In the genomic region with DNA sequence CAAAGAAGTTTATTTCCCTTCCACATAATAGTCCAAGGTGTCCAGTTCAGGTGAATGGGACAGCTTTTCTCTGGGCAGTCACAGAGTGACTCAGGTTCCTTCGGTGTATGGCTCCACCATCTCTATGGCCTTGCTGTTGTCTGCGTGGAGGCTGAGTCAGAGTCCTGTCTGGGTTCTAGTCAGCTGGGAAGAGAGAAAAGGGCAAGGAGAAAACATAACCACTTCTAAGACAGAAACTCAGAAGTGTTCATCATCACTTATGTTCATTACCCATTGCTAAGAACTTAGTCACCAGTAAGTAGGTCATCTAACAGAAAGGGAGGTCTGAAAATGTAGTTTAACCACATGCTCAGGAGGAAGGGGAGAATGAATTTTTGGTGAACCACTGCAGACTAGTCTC, we compare ENCODE assay signal across 9 cellular contexts. TPM values are rescaled to one million over a fixed set of nuclear protein-coding genes. Genes with fewer than 3 reads are reported as not detected.
DNase-seq lines count a peak whose midpoint lies in the region; ATAC-seq and TF ChIP-seq lines count a peak whose summit lies in the region.
"Had no signal": no experiment of that assay in that cellular context is flagged by ENCODE, and none has a peak within 500 bp of the region (broad histone marks: within the 10 kb centered on the region; RNA-seq: fewer than 3 reads in every experiment).

No MANE protein-coding gene starts in this region.

- no peak for TF ChIP-seq CTCF in CD4-positive, alpha-beta T cell (IDR thresholded peaks at IDR 0.05)
- TF ChIP-seq CTCF in cardiac fibroblast (IDR thresholded peaks at IDR 0.05; ENCODE audit: low read depth, low read length), result no peak
- TF ChIP-seq CTCF in retinal pigment epithelial cell (conservative IDR thresholded peaks at IDR 0.05; ENCODE audit: low read depth, low read length), result no peak

- H3K9me3 ChIP-seq in CD4-positive, alpha-beta T cell (ENCODE audit: control insufficient read depth, low read length), result no peaks in the 10 kb centered on the region
- H3K9me3 ChIP-seq: spleen had no signal

- DNase-seq in CD4-positive, alpha-beta T cell, result peak in 4 of 10 experiments; percentile 0 to 8 (median 4)
- DNase-seq in RPMI7951 (ENCODE audit: low read depth) (peak; percentile 75), cardiac fibroblast (ENCODE audit: low read depth in 2 of 2) (peak; percentile 57 to 91), retinal pigment epithelial cell (ENCODE audit: low read depth) (peak; percentile 76), NCI-H748 (lab: John Stamatoyannopoulos, UW; ENCODE audit: unreplicated experiment) (no peak), DMS 273 treated with DMSO at 0.1 percent for 48 hours (lab: John Stamatoyannopoulos, UW) (no peak)
- DNase-seq: spleen had no signal

- H3K4me3 ChIP-seq in cardiac fibroblast (replicated peaks in 1 of 2; ENCODE audit: low read depth in 2 of 2, low read length in 2 of 2) (no peak overlapping the region), retinal pigment epithelial cell (ENCODE audit: low read length) (no peak overlapping the region)
- H3K4me3 ChIP-seq: spleen had no signal

- peak; percentile 48 for ATAC-seq in CD4-positive, alpha-beta T cell (ENCODE audit: poor library complexity)
- no peak for ATAC-seq in HG03521 (IDR thresholded peaks at IDR 0.05; ENCODE audit: unreplicated experiment)
- no peak for ATAC-seq in HG02588 (IDR thresholded peaks at IDR 0.05; ENCODE audit: unreplicated experiment)

- H3K27ac Mint-ChIP-seq in CD4-positive, alpha-beta T cell, result no peak overlapping the region

- H3K36me3 Mint-ChIP-seq in CD4-positive, alpha-beta T cell (ENCODE audit: low read depth), result no peaks in the 10 kb centered on the region

- no peak overlapping the region for H3K4me3 Mint-ChIP-seq in CD4-positive, alpha-beta T cell

- H3K27me3 Mint-ChIP-seq in CD4-positive, alpha-beta T cell, result no peaks in the 10 kb centered on the region

- POLR2A ChIA-PET in CD4-positive, alpha-beta T cell (lab: Charles Lee), result no interaction called here

- H3K4me1 Mint-ChIP-seq in CD4-positive, alpha-beta T cell (ENCODE audit: low read depth), result peaks cover 5% of the 10 kb centered on the region

- intact Hi-C loops in CD4-positive, alpha-beta T cell (cut with DNase I, micrococcal nuclease), result no loop called here

- no peaks in the 10 kb centered on the region for H3K27me3 ChIP-seq in CD4-positive, alpha-beta T cell (ENCODE audit: control insufficient read depth, insufficient read depth, low read length)
- H3K27me3 ChIP-seq: spleen had no signal

- H3K27ac ChIP-seq in CD4-positive, alpha-beta T cell (ENCODE audit: low read depth, low read length), result no peak overlapping the region
- H3K27ac ChIP-seq: spleen had no signal

- CTCF ChIA-PET in CD4-positive, alpha-beta T cell (lab: Charles Lee), result no interaction called here

- H3K9me3 Mint-ChIP-seq in CD4-positive, alpha-beta T cell, result no peaks in the 10 kb centered on the region

RNA-seq across cellular contexts. Expression of gene CCDC7, which starts 32.4 kb away (rescaled TPM):
- 10 to 100 TPM; 69.4 to 72.9 TPM for total RNA-seq in CD4-positive, alpha-beta T cell
- 3.8 and 9.4 TPM in 2 replicates for total RNA-seq in RPMI7951 (2014; rRNA removed; shearing (Covaris generic))

Comparison
In these comparisons a context has a peak if more than half of its experiments do, and no peak if none do; other contexts are left out.
1. DNase-seq: peak in RPMI7951 (single experiment), cardiac fibroblast (2 of 2) and retinal pigment epithelial cell (single experiment); none in NCI-H748 (single experiment) and DMS 273 treated with DMSO at 0.1 percent for 48 hours (single experiment).